In genomic region chr3:64873400-64873799, GRCh38 we compare ENCODE assay signal across 17 cellular contexts.
DNase-seq lines count a peak whose midpoint lies in the region; ATAC-seq, FAIRE-seq and TF ChIP-seq lines count a peak whose summit lies in the region.
"Had no signal": no experiment of that assay in that cellular context is flagged by ENCODE, and none has a peak within 500 bp of the region (broad histone marks: within the 10 kb centered on the region; RNA-seq: fewer than 3 reads in every experiment).

No MANE protein-coding gene starts in this region.

- peak; percentile 0 for DNase-seq in DMS53 (lab: John Stamatoyannopoulos, UW)
- DNase-seq in DMS53 treated with DMSO at 0.1 percent for 48 hours (lab: John Stamatoyannopoulos, UW; ENCODE audit: unreplicated experiment) = no peak
- peak; percentile 29 for DNase-seq in astrocyte of the hippocampus (ENCODE audit: low read depth, low spot score)
- DNase-seq in kidney glomerular epithelial cell (lab: John Stamatoyannopoulos, UW) = peak; percentile 7
- peak; percentile 17 for DNase-seq in urothelium cell line (ENCODE audit: low spot score)
- no peak for DNase-seq in GM23338 (ENCODE audit: low spot score)
- DNase-seq: CD4-positive, alpha-beta memory T cell; MM.1S; NCI-H1092 treated with DMSO at 0.1 percent for 48 hours; NCI-H2107; NCI-H345; NCI-H526; SIG-M5 had no signal

- H3K4me1 Mint-ChIP-seq in GM23338 = peaks cover 4% of the 10 kb centered on the region; the same call in 1 of the 3 replicates
- H3K4me1 Mint-ChIP-seq: CD4-positive, alpha-beta memory T cell had no signal

- H3K9me3 Mint-ChIP-seq in GM23338 = no peaks in the 10 kb centered on the region; the same call in 2 of the 3 replicates

- no peak overlapping the region for H3K27ac ChIP-seq in GM23338 (ENCODE audit: low read depth)
- H3K27ac ChIP-seq: 22Rv1 had no signal

- H3K4me1 ChIP-seq in GM23338 (ENCODE audit: insufficient read depth) = no peaks in the 10 kb centered on the region

- H3K4me2 ChIP-seq in GM23338 = no peak overlapping the region

- no peak overlapping the region for H3K27ac Mint-ChIP-seq in GM23338

- no peak overlapping the region for H3K4me3 Mint-ChIP-seq in GM23338
- H3K4me3 Mint-ChIP-seq: CD4-positive, alpha-beta memory T cell had no signal

- ATAC-seq in GM18502 (IDR thresholded peaks at IDR 0.05; ENCODE audit: poor library complexity, unreplicated experiment) (no peak), GM21360 (IDR thresholded peaks at IDR 0.05; ENCODE audit: unreplicated experiment) (no peak), GM23338 (no peak)

- H3K27me3 ChIP-seq in GM23338 (ENCODE audit: insufficient read depth) = no peaks in the 10 kb centered on the region

- H2AFZ ChIP-seq in GM23338 = no peak overlapping the region

- H3K9me2 ChIP-seq in GM23338 (ENCODE audit: insufficient read depth) = peaks cover 9% of the 10 kb centered on the region; the same call in 1 of the 2 replicates

- TF ChIP-seq CTCF in GM23338 (conservative IDR thresholded peaks at IDR 0.05; ENCODE audit: low read depth in 2 of 2) = no peak

- H3F3A ChIP-seq in GM23338 (replicated peaks; ENCODE audit: low read depth) = no peaks in the 10 kb centered on the region

- H3K36me3 Mint-ChIP-seq in GM23338 (ENCODE audit: low read depth) = no peaks in the 10 kb centered on the region
- H3K36me3 Mint-ChIP-seq: CD4-positive, alpha-beta memory T cell had no signal

- H3K27me3 Mint-ChIP-seq in GM23338 (ENCODE audit: insufficient read depth, low read depth, poor library complexity) = no peaks in the 10 kb centered on the region
- H3K27me3 Mint-ChIP-seq: CD4-positive, alpha-beta memory T cell had no signal

- no peaks in the 10 kb centered on the region for H3K36me3 ChIP-seq in GM23338 (ENCODE audit: insufficient read depth)

- no peak overlapping the region for H3K4me3 ChIP-seq in GM23338

- no peaks in the 10 kb centered on the region for H4K20me1 ChIP-seq in GM23338 (replicated peaks; ENCODE audit: insufficient read depth)

- no peaks in the 10 kb centered on the region for H3K79me2 ChIP-seq in GM23338 (replicated peaks; ENCODE audit: insufficient read depth)

- FAIRE-seq in urothelium cell line (lab: Jason Lieb, UNC) = no peak
- FAIRE-seq: GM12892 had no signal

TF ChIP-seq in GM23338, 12 proteins besides CTCF, POLR2A, EP300 and RAD21:
- TF ChIP-seq, protein P1, sequence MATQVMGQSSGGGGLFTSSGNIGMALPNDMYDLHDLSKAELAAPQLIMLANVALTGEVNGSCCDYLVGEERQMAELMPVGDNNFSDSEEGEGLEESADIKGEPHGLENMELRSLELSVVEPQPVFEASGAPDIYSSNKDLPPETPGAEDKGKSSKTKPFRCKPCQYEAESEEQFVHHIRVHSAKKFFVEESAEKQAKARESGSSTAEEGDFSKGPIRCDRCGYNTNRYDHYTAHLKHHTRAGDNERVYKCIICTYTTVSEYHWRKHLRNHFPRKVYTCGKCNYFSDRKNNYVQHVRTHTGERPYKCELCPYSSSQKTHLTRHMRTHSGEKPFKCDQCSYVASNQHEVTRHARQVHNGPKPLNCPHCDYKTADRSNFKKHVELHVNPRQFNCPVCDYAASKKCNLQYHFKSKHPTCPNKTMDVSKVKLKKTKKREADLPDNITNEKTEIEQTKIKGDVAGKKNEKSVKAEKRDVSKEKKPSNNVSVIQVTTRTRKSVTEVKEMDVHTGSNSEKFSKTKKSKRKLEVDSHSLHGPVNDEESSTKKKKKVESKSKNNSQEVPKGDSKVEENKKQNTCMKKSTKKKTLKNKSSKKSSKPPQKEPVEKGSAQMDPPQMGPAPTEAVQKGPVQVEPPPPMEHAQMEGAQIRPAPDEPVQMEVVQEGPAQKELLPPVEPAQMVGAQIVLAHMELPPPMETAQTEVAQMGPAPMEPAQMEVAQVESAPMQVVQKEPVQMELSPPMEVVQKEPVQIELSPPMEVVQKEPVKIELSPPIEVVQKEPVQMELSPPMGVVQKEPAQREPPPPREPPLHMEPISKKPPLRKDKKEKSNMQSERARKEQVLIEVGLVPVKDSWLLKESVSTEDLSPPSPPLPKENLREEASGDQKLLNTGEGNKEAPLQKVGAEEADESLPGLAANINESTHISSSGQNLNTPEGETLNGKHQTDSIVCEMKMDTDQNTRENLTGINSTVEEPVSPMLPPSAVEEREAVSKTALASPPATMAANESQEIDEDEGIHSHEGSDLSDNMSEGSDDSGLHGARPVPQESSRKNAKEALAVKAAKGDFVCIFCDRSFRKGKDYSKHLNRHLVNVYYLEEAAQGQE (IDR thresholded peaks at IDR 0.05; ENCODE audit: unreplicated experiment) = no peak
- TF ChIP-seq EZH2 (IDR thresholded peaks at IDR 0.05; ENCODE audit: low read depth, unreplicated experiment) (no peak), POLR2AphosphoS5 (IDR thresholded peaks at IDR 0.05; ENCODE audit: low read depth) (no peak), ZNF462 (CRISPR knock-in tag; IDR thresholded peaks at IDR 0.05) (no peak), CREB1 (CRISPR knock-in tag; IDR thresholded peaks at IDR 0.05; ENCODE audit: low read depth) (no peak), JUNB (IDR thresholded peaks at IDR 0.05; ENCODE audit: unreplicated experiment) (no peak), EZH2phosphoT487 (IDR thresholded peaks at IDR 0.05; ENCODE audit: unreplicated experiment) (no peak), ETS1 (IDR thresholded peaks at IDR 0.05) (no peak), STAT1 (IDR thresholded peaks at IDR 0.05; ENCODE audit: unreplicated experiment) (no peak), NANOG (IDR thresholded peaks at IDR 0.05; ENCODE audit: borderline replicate concordance) (no peak), ZNF114 (CRISPR knock-in tag; IDR thresholded peaks at IDR 0.05) (no peak), ZNF331 (CRISPR knock-in tag; IDR thresholded peaks at IDR 0.05; ENCODE audit: low read depth) (no peak)

Comparison
In these comparisons a context has a peak if more than half of its experiments do, and no peak if none do; other contexts are left out.
1. DNase-seq: peak in DMS53 (single experiment), astrocyte of the hippocampus (single experiment), kidney glomerular epithelial cell (single experiment) and urothelium cell line (single experiment); none in DMS53 treated with DMSO at 0.1 percent for 48 hours (single experiment) and GM23338 (single experiment).